14 cellular contexts compared by ENCODE assay signal in the genomic region with DNA sequence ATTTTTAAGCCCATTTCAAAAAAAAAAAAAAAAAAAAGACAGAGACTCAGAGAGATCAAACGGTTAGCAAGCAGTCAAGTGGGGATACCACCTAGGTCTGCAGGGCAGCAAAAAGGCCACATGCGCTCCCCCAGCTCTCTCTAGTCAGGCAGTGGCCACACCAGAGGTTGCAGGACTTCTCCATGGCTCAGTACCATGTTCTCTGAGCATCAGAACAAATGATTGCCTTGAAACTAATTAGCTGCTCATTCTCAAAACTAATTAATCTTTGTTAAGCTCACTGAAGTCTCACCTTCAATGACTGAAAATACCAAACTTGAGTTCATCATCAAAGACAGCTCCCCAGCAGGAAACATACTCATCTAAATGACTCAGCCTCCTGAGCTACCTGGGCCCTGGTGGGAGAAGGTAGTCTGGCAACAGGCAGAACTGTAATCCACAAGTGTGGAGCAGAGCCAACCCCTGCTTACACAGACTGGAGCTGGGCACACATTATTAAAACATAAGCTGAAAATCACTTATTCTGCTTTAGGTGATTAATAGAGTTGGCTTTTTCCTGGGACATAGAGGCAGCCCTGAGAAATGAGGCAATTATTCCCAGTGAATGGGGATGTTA.
A peak's percentile ranks its signal among the peaks of the same experiment; 100 is the strongest.
DNase-seq lines count a peak whose midpoint lies in the region; ATAC-seq, FAIRE-seq and TF ChIP-seq lines count a peak whose summit lies in the region.
"Had no signal": no experiment of that assay in that cellular context is flagged by ENCODE, and none has a peak within 500 bp of the region (broad histone marks: within the 10 kb centered on the region; RNA-seq: fewer than 3 reads in every experiment).

No MANE protein-coding gene starts in this region.

- no peak overlapping the region for H3K4me3 Mint-ChIP-seq in CD4-positive, alpha-beta T cell

- H3K4me3 ChIP-seq in BLaER1 (no peak overlapping the region), gastrocnemius medialis (no peak overlapping the region)
- H3K4me3 ChIP-seq: esophagus muscularis mucosa, tibial artery had no signal

- no peak for DNase-seq in CD4-positive, alpha-beta T cell
- peak; percentile 46 for DNase-seq in activated CD8-positive, alpha-beta memory T cell treated with anti-CD3 and anti-CD28 coated beads, Interleukin-2, amount 50 U/mL, for 48 hours
- peak; percentile 43 for DNase-seq in iPS-NIHi7 (ENCODE audit: extremely low spot score)
- no peak for DNase-seq in gastrocnemius medialis
- DNase-seq in HTR-8/SVneo (ENCODE audit: insufficient read length, low spot score): no peak
- DNase-seq in SKM-1 treated with dmso at 0.1 percent for 144 hours (lab: John Stamatoyannopoulos, UW; ENCODE audit: unreplicated experiment): no peak
- DNase-seq: anterior cingulate cortex, DND-41, NCI-H510A treated with DMSO at 0.1 percent for 48 hours had no signal

- POLR2A ChIA-PET in CD4-positive, alpha-beta T cell (lab: Charles Lee): no interaction called here

- CTCF ChIA-PET in CD4-positive, alpha-beta T cell (lab: Charles Lee): no interaction called here

- H3K4me1 ChIP-seq in BLaER1 (peaks cover 30% of the 10 kb centered on the region), gastrocnemius medialis (no peaks in the 10 kb centered on the region)
- H3K4me1 ChIP-seq: esophagus muscularis mucosa, tibial artery had no signal

- H3K4me2 ChIP-seq in BLaER1: peak overlapping the region; percentile 59

- H4K20me1 ChIP-seq in BLaER1: no peaks in the 10 kb centered on the region

- in situ Hi-C loops in gastrocnemius medialis (cut with MboI; ENCODE audit: low sequenced_read_pairs in 4 of 4): no loop called here

- no peaks in the 10 kb centered on the region for H3K36me3 ChIP-seq in BLaER1
- no peaks in the 10 kb centered on the region for H3K36me3 ChIP-seq in gastrocnemius medialis
- H3K36me3 ChIP-seq: esophagus muscularis mucosa, tibial artery had no signal

- intact Hi-C loops in CD4-positive, alpha-beta T cell (cut with DNase I, micrococcal nuclease): no loop called here
- intact Hi-C loops in gastrocnemius medialis (cut with DNase I; ENCODE audit: low total_unique reads): no loop called here

- H3K27me3 Mint-ChIP-seq in CD4-positive, alpha-beta T cell: no peaks in the 10 kb centered on the region

- no peak for TF ChIP-seq POLR2A in gastrocnemius medialis (IDR thresholded peaks at IDR 0.05)

- no peak for FAIRE-seq in HTR-8/SVneo (lab: Jason Lieb, UNC)
- FAIRE-seq: colon had no signal

- peak; percentile 64 for ATAC-seq in CD4-positive, alpha-beta T cell (ENCODE audit: poor library complexity)
- ATAC-seq in gastrocnemius medialis: no peak

- H3K27ac Mint-ChIP-seq in CD4-positive, alpha-beta T cell: no peak overlapping the region

- no peaks in the 10 kb centered on the region for H3K36me3 Mint-ChIP-seq in CD4-positive, alpha-beta T cell (ENCODE audit: low read depth)

- TF ChIP-seq CTCF in CD4-positive, alpha-beta T cell (IDR thresholded peaks at IDR 0.05): no peak
- TF ChIP-seq CTCF in gastrocnemius medialis (IDR thresholded peaks at IDR 0.05 in 4 of 5, conservative IDR thresholded peaks at IDR 0.05 in 1 of 5): no peak

- H3K9ac ChIP-seq in BLaER1: no peak overlapping the region

- H3K9me3 Mint-ChIP-seq in CD4-positive, alpha-beta T cell: no peaks in the 10 kb centered on the region

- H3K4me1 Mint-ChIP-seq in CD4-positive, alpha-beta T cell (ENCODE audit: low read depth): peaks cover 15% of the 10 kb centered on the region

- H3K27me3 ChIP-seq in BLaER1 (no peaks in the 10 kb centered on the region), gastrocnemius medialis (no peaks in the 10 kb centered on the region)
- no peaks in the 10 kb centered on the region for H3K27me3 ChIP-seq in CD4-positive, alpha-beta T cell (ENCODE audit: control insufficient read depth, insufficient read depth, low read length)
- H3K27me3 ChIP-seq: esophagus muscularis mucosa, tibial artery had no signal

- H3K27ac ChIP-seq in BLaER1 (no peak overlapping the region), gastrocnemius medialis (no peak overlapping the region)
- no peak overlapping the region for H3K27ac ChIP-seq in CD4-positive, alpha-beta T cell (ENCODE audit: low read depth, low read length)
- H3K27ac ChIP-seq: C4-2B, esophagus muscularis mucosa, tibial artery had no signal

- no peaks in the 10 kb centered on the region; the same call in 1 of the 2 replicates for H3K9me3 ChIP-seq in BLaER1
- H3K9me3 ChIP-seq in CD4-positive, alpha-beta T cell (ENCODE audit: control insufficient read depth, low read length): no peaks in the 10 kb centered on the region
- no peaks in the 10 kb centered on the region for H3K9me3 ChIP-seq in gastrocnemius medialis
- H3K9me3 ChIP-seq: tibial artery had no signal

Comparison
In these comparisons a context has a peak if more than half of its experiments do, and no peak if none do; other contexts are left out.
1. DNase-seq: peak in activated CD8-positive, alpha-beta memory T cell treated with anti-CD3 and anti-CD28 coated beads, Interleukin-2, amount 50 U/mL, for 48 hours (single experiment) and iPS-NIHi7 (single experiment); none in CD4-positive, alpha-beta T cell (0 of 10), gastrocnemius medialis (0 of 2), HTR-8/SVneo (single experiment) and SKM-1 treated with dmso at 0.1 percent for 144 hours (single experiment).